In genomic region chr1:93165895-93166294, GRCh38 we compare ENCODE assay signal across 6 cellular contexts. TPM values are rescaled to one million over a fixed set of nuclear protein-coding genes. Genes with fewer than 3 reads are reported as not detected.
DNase-seq lines count a peak whose midpoint lies in the region; ATAC-seq, FAIRE-seq and TF ChIP-seq lines count a peak whose summit lies in the region.
"Not testable (repeated sequence)": the region's sequence is repeated elsewhere in the genome, so short reads cannot be mapped to it uniquely, and the experiment has no call there.

No MANE protein-coding gene starts in this region.

- TF ChIP-seq CTCF in CD4-positive, alpha-beta T cell (IDR thresholded peaks at IDR 0.05); PC-3 (conservative IDR thresholded peaks at IDR 0.05; ENCODE audit: low read depth, low read length); K562 (IDR thresholded peaks at IDR 0.05 in 2 of 3, conservative IDR thresholded peaks at IDR 0.05 in 1 of 3; ENCODE audit: insufficient read depth in 2 of 3, low read depth in 1 of 3, low read length in 3 of 3): not testable (repeated sequence)

- TF ChIP-seq EP300 in K562 (IDR thresholded peaks at IDR 0.05; ENCODE audit: low read length) = not testable (repeated sequence)

- peaks cover 76% of the 10 kb centered on the region for H3K36me3 Mint-ChIP-seq in CD4-positive, alpha-beta T cell (ENCODE audit: low read depth)
- not testable (repeated sequence) for H3K36me3 Mint-ChIP-seq in immature natural killer cell
- H3K36me3 Mint-ChIP-seq in memory B cell = peaks cover 25% of the 10 kb centered on the region
- H3K36me3 Mint-ChIP-seq in stimulated activated effector memory CD8-positive, alpha-beta T cell treated with anti-CD3 and anti-CD28 coated beads, Interleukin-12 subunit alpha, Interleukin-12 subunit beta, amount 100 ng/mL, for 72 hours = peaks cover 42% of the 10 kb centered on the region

- H3K4me1 Mint-ChIP-seq in CD4-positive, alpha-beta T cell (ENCODE audit: low read depth) = peaks cover 65% of the 10 kb centered on the region
- H3K4me1 Mint-ChIP-seq in immature natural killer cell = peaks cover 68 to 84% of the 10 kb centered on the region in 2 donors
- peaks cover 22% of the 10 kb centered on the region for H3K4me1 Mint-ChIP-seq in memory B cell
- H3K4me1 Mint-ChIP-seq in stimulated activated effector memory CD8-positive, alpha-beta T cell treated with anti-CD3 and anti-CD28 coated beads, Interleukin-12 subunit alpha, Interleukin-12 subunit beta, amount 100 ng/mL, for 72 hours = peaks cover 48% of the 10 kb centered on the region

- not testable (repeated sequence) for ATAC-seq in CD4-positive, alpha-beta T cell (ENCODE audit: poor library complexity); PC-3; K562; memory B cell (ENCODE audit: low read depth); stimulated activated effector memory CD8-positive, alpha-beta T cell treated with anti-CD3 and anti-CD28 coated beads, Interleukin-12 subunit alpha, Interleukin-12 subunit beta, amount 100 ng/mL, for 72 hours

- DNase-seq in CD4-positive, alpha-beta T cell; PC-3; K562 (ENCODE audit: extremely low read depth in 1 of 4, low spot score in 3 of 4); immature natural killer cell; memory B cell (ENCODE audit: low spot score in 2 of 2); stimulated activated effector memory CD8-positive, alpha-beta T cell treated with anti-CD3 and anti-CD28 coated beads, Interleukin-12 subunit alpha, Interleukin-12 subunit beta, amount 100 ng/mL, for 72 hours (ENCODE audit: low spot score in 2 of 2): not testable (repeated sequence)

- H3K27me3 ChIP-seq in CD4-positive, alpha-beta T cell (ENCODE audit: control insufficient read depth, insufficient read depth, low read length); PC-3 (ENCODE audit: low read length); K562 (ENCODE audit: control insufficient read depth in 2 of 2, insufficient read depth in 2 of 2, low read length in 2 of 2): not testable (repeated sequence)

- 93% methylated on average over 1 of the region's 1 CpG for WGBS in K562 (ENCODE audit: insufficient coverage, low coverage, missing lambda C conversion rate)

- H3F3A ChIP-seq in PC-3 (ENCODE audit: low read length, unreplicated experiment) = not testable (repeated sequence)

- TF ChIP-seq POLR2A in K562 (conservative IDR thresholded peaks at IDR 0.05) = not testable (repeated sequence)

- H3K9me3 Mint-ChIP-seq in CD4-positive, alpha-beta T cell; immature natural killer cell; memory B cell; stimulated activated effector memory CD8-positive, alpha-beta T cell treated with anti-CD3 and anti-CD28 coated beads, Interleukin-12 subunit alpha, Interleukin-12 subunit beta, amount 100 ng/mL, for 72 hours: not testable (repeated sequence)

- POLR2A ChIA-PET in CD4-positive, alpha-beta T cell (lab: Charles Lee); PC-3 (lab: Charles Lee; ENCODE audit: unreplicated experiment): not testable (repeated sequence)
- POLR2A ChIA-PET in K562 (lab: Yijun Ruan, JAX) = interaction anchor here (0.6 to 1.0 kb wide), 3 partner anchors 16 to 87 kb away, joined by 3 to 5 read pairs (median 3); partner anchors contain the start of gene MTF2

- H3K79me2 ChIP-seq in PC-3 (ENCODE audit: low read length) = peaks cover 97% of the 10 kb centered on the region
- peaks cover 95% of the 10 kb centered on the region for H3K79me2 ChIP-seq in K562 (ENCODE audit: control insufficient read depth, insufficient read depth, low read length)

- not testable (repeated sequence) for H3K27me3 Mint-ChIP-seq in CD4-positive, alpha-beta T cell; immature natural killer cell (ENCODE audit: low read depth in 3 of 3); memory B cell

- not testable (repeated sequence) for H3K4me3 Mint-ChIP-seq in CD4-positive, alpha-beta T cell; immature natural killer cell; memory B cell; stimulated activated effector memory CD8-positive, alpha-beta T cell treated with anti-CD3 and anti-CD28 coated beads, Interleukin-12 subunit alpha, Interleukin-12 subunit beta, amount 100 ng/mL, for 72 hours

- H3K9ac ChIP-seq in PC-3 (ENCODE audit: low read length); K562 (ENCODE audit: insufficient read depth in 1 of 2, low read depth in 2 of 2, low read length in 2 of 2): not testable (repeated sequence)

- TF ChIP-seq RAD21 in K562 (CRISPR knock-in tag; conservative IDR thresholded peaks at IDR 0.05 in 1 of 2, IDR thresholded peaks at IDR 0.05 in 1 of 2) = not testable (repeated sequence)

- not testable (repeated sequence) for H3K9me2 ChIP-seq in PC-3 (replicated peaks; ENCODE audit: low read length)

- intact Hi-C loops in CD4-positive, alpha-beta T cell (cut with DNase I, micrococcal nuclease); PC-3 (cut with micrococcal nuclease); K562 (cut with micrococcal nuclease): not testable (repeated sequence)

- peaks cover 12% of the 10 kb centered on the region for H4K20me1 ChIP-seq in PC-3 (ENCODE audit: low read length)
- H4K20me1 ChIP-seq in K562 (replicated peaks; ENCODE audit: control insufficient read depth, insufficient read depth, low read length) = not testable (repeated sequence)

- not testable (repeated sequence) for H3K9me3 ChIP-seq in CD4-positive, alpha-beta T cell (ENCODE audit: control insufficient read depth, low read length); PC-3 (ENCODE audit: low read length); K562 (replicated peaks; ENCODE audit: control insufficient read depth, insufficient read depth, low read depth, low read length)

- H3K27ac ChIP-seq in CD4-positive, alpha-beta T cell (ENCODE audit: low read depth, low read length); PC-3 (ENCODE audit: low read length); K562 (ENCODE audit: extremely low read depth, low read depth, low read length): not testable (repeated sequence)

- not testable (repeated sequence) for H3K9me1 ChIP-seq in K562 (ENCODE audit: control insufficient read depth, insufficient read depth, low read length)

- peaks cover 26% of the 10 kb centered on the region for H3K36me3 ChIP-seq in PC-3 (ENCODE audit: low read depth, low read length)
- peaks cover 27% of the 10 kb centered on the region; the same call in 2 of the 3 replicates for H3K36me3 ChIP-seq in K562 (ENCODE audit: control insufficient read depth, insufficient read depth, low read length)

- not testable (repeated sequence) for H2AFZ ChIP-seq in PC-3 (ENCODE audit: low read length); K562 (ENCODE audit: low read depth, low read length)

- in situ Hi-C loops in K562 (cut with MboI) = not testable (repeated sequence)

- CTCF ChIA-PET in CD4-positive, alpha-beta T cell (lab: Charles Lee); PC-3 (lab: Charles Lee); K562 (lab: Yijun Ruan, JAX; ENCODE audit: low intra/inter-chr PET ratio): not testable (repeated sequence)

- not testable (repeated sequence) for H3K4me1 ChIP-seq in PC-3 (ENCODE audit: insufficient read depth, low read length); K562 (replicated peaks in 1 of 2; ENCODE audit: control insufficient read depth in 2 of 2, insufficient read depth in 2 of 2, low read length in 2 of 2)

- not testable (repeated sequence) for H3K4me3 ChIP-seq in PC-3 (ENCODE audit: low read length); K562

- H3K27ac Mint-ChIP-seq in CD4-positive, alpha-beta T cell = peak overlapping the region; percentile 15
- H3K27ac Mint-ChIP-seq in immature natural killer cell (peak overlapping the region in 4 of 6 donors; percentile 5 to 62 (median 50)), memory B cell (peak overlapping the region; percentile 11)
- peak overlapping the region; percentile 3 for H3K27ac Mint-ChIP-seq in stimulated activated effector memory CD8-positive, alpha-beta T cell treated with anti-CD3 and anti-CD28 coated beads, Interleukin-12 subunit alpha, Interleukin-12 subunit beta, amount 100 ng/mL, for 72 hours

- BruUV-seq in PC-3 (replicated peaks; lab: Mats Ljungman, UMichigan) = TSS peak; percentile 10
- BruUV-seq in K562 (replicated peaks; lab: Mats Ljungman, UMichigan) = not testable (repeated sequence)

- not testable (repeated sequence) for H3K4me2 ChIP-seq in PC-3 (ENCODE audit: low read length); K562 (ENCODE audit: insufficient read depth, low read length)

- not testable (repeated sequence) for FAIRE-seq in K562 (lab: Jason Lieb, UNC)

RNA-seq across cellular contexts. Expression of gene TMED5, which starts 14.3 kb away (rescaled TPM):
- total RNA-seq in CD4-positive, alpha-beta T cell = 10 to 100 TPM; 42.3 to 43.2 TPM
- total RNA-seq in PC-3 (2014; rRNA removed) (51.6 and 59.2 TPM in 2 replicates), K562 (2014; rRNA removed) (64.2 and 87.1 TPM in 2 replicates), K562 (2014; rRNA removed; fragmentation: Illumina TruSeq; extraction: Trizol) (67.2 and 76.3 TPM in 2 replicates), K562 (2015; rRNA removed; fragmentation: Illumina TruSeq; extraction: Trizol) (75.9 and 83.7 TPM in 2 replicates), K562 (2021) (68.1 and 74.5 TPM in 2 replicates)
- total RNA-seq in K562 (2011; cell fraction: chromatin; rRNA removed; ENCODE audit: low replicate concordance) = 40.9 and 83.3 TPM in 2 replicates
- 32.5 and 42.5 TPM in 2 replicates for total RNA-seq in K562 (2011; cell fraction: nucleolus; rRNA removed)
- 60.3 and 83.3 TPM in 2 replicates for total RNA-seq in K562 (2011; cell fraction: nucleoplasm; rRNA removed)
- polyA plus RNA-seq in K562 (2011; rRNA removed) (53.5 and 71.3 TPM in 2 replicates), K562 (2014; fragmentation: Illumina TruSeq; extraction: Trizol) (60.9 and 63.5 TPM in 2 replicates), K562 (2014; fragmentation: Nextera tagmentation; extraction: Ambion mirVana) (10 to 100 TPM; 28.7 to 43.9 TPM), K562 (2014; rRNA removed) (70.0 and 71.9 TPM in 2 replicates), immature natural killer cell (10 to 100 TPM; 27.1 to 44.8 (median 32.6) TPM)
- polyA plus RNA-seq in K562 (2011; cell fraction: cytosol; rRNA removed) = 31.2 and 37.7 TPM in 2 replicates
- 22.2 and 24.8 TPM in 2 replicates for polyA plus RNA-seq in K562 (2011; cell fraction: nucleus; rRNA removed)
- polyA plus RNA-seq in K562 (2012) = 47.8 and 59.5 TPM in 2 replicates
- polyA minus RNA-seq in K562 (2011; rRNA and poly(A)+ RNA removed) = 66.2 and 73.9 TPM in 2 replicates
- 73.0 and 84.8 TPM in 2 replicates for polyA minus RNA-seq in K562 (2011; cell fraction: cytosol; rRNA and poly(A)+ RNA removed)
- polyA minus RNA-seq in K562 (2011; cell fraction: nucleus; rRNA and poly(A)+ RNA removed) = 23.7 and 32.3 TPM in 2 replicates

RNA-seq across cellular contexts. Expression of gene CCDC18, which starts 14.6 kb away (rescaled TPM):
- 1 to 10 TPM; 5.4 to 7.0 TPM for total RNA-seq in CD4-positive, alpha-beta T cell
- total RNA-seq in PC-3 (2014; rRNA removed) (8.8 and 18.9 TPM in 2 replicates), K562 (2014; rRNA removed) (14.7 and 21.6 TPM in 2 replicates), K562 (2014; rRNA removed; fragmentation: Illumina TruSeq; extraction: Trizol) (29.5 and 35.9 TPM in 2 replicates), K562 (2015; rRNA removed; fragmentation: Illumina TruSeq; extraction: Trizol) (29.7 and 34.2 TPM in 2 replicates), K562 (2021) (20.4 TPM in 2 replicates)
- total RNA-seq in K562 (2011; cell fraction: chromatin; rRNA removed; ENCODE audit: low replicate concordance) = 8.1 and 57.0 TPM in 2 replicates
- total RNA-seq in K562 (2011; cell fraction: nucleolus; rRNA removed) = 4.2 and 9.7 TPM in 2 replicates
- 9.6 and 14.3 TPM in 2 replicates for total RNA-seq in K562 (2011; cell fraction: nucleoplasm; rRNA removed)
- polyA plus RNA-seq in K562 (2011; rRNA removed) (21.1 and 22.2 TPM in 2 replicates), K562 (2014; fragmentation: Illumina TruSeq; extraction: Trizol) (23.4 and 24.3 TPM in 2 replicates), K562 (2014; fragmentation: Nextera tagmentation; extraction: Ambion mirVana) (10 to 100 TPM; 19.5 to 24.6 TPM), K562 (2014; rRNA removed) (20.2 and 24.7 TPM in 2 replicates), immature natural killer cell (1 to 10 TPM; 2.8 to 6.3 (median 3.3) TPM)
- 1.9 and 4.5 TPM in 2 replicates for polyA plus RNA-seq in K562 (2011; cell fraction: cytosol; rRNA removed)
- polyA plus RNA-seq in K562 (2011; cell fraction: nucleus; rRNA removed) = 15.4 and 24.3 TPM in 2 replicates
- 22.2 and 25.5 TPM in 2 replicates for polyA plus RNA-seq in K562 (2012)
- polyA minus RNA-seq in K562 (2011; rRNA and poly(A)+ RNA removed) = 25.3 and 42.5 TPM in 2 replicates
- 12.2 and 14.1 TPM in 2 replicates for polyA minus RNA-seq in K562 (2011; cell fraction: cytosol; rRNA and poly(A)+ RNA removed)
- polyA minus RNA-seq in K562 (2011; cell fraction: nucleus; rRNA and poly(A)+ RNA removed) = 11.0 and 25.7 TPM in 2 replicates
